Comparison of ENCODE assay signal across 9 cellular contexts in the genomic region with DNA sequence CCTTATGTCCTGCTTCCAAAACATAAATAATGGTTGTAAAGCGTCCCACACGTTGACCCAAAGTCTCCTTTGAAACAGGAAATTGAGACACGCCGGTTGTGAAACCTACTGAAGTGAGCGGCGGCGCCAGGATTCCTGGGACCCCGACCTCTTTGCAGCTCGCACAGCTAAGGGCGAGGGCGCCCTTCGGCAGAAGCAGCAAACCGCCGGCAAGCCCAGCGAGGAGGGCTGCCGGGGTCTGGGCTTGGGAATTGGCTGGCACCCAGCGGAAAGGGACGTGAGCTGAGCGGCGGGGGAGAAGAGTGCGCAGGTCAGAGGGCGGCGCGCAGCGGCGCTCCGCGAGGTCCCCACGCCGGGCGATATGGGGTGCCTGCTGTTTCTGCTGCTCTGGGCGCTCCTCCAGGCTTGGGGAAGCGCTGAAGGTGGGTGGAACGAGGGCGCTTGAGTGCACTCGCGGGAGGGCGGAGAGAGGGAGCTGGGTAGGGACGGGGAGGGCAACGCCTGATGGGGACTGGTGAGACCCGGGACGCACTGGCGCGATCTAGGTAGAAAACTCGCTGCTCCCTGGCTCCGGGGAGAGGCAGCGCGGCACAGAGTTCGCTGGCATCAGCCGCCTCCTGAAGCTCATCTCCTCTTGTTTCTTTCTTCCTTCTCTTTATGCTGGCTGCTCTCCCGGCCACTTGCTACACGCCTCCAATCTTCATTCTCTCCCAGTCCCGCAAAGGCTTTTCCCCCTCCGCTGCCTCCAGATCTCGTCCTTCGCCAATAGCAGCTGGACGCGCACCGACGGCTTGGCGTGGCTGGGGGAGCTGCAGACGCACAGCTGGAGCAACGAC. TPM values are rescaled to one million over a fixed set of nuclear protein-coding genes. Genes with fewer than 3 reads are reported as not detected.
DNase-seq lines count a peak whose midpoint lies in the region; ATAC-seq and TF ChIP-seq lines count a peak whose summit lies in the region.
"Had no signal": no experiment of that assay in that cellular context is flagged by ENCODE, and none has a peak within 500 bp of the region (broad histone marks: within the 10 kb centered on the region; RNA-seq: fewer than 3 reads in every experiment).

A gene (plus strand): TSS at position 155 of the 836 bp plus-strand sequence. CDS start 207 bp downstream, at position 362.

- no peaks in the 10 kb centered on the region for H3K9me3 Mint-ChIP-seq in memory B cell

- H3K27ac Mint-ChIP-seq in memory B cell, result peak within 1 kb of the TSS; percentile 88

- peak; percentile 27 for ATAC-seq in memory B cell (ENCODE audit: low read depth)
- ATAC-seq in HG03025 (IDR thresholded peaks at IDR 0.05; ENCODE audit: low FRiP score, unreplicated experiment), result no peak

- intact Hi-C loops in dorsolateral prefrontal cortex (cut with DNase I), result no loop called here
- intact Hi-C loops in tibial artery (cut with DNase I; ENCODE audit: low total_unique reads), result no loop called here

- no peaks in the 10 kb centered on the region for H3K36me3 ChIP-seq in tibial artery

- H3K9me3 ChIP-seq in tibial artery, result no peaks in the 10 kb centered on the region

- no peaks in the 10 kb centered on the region for H3K27me3 Mint-ChIP-seq in memory B cell

- H3K27me3 ChIP-seq in dorsolateral prefrontal cortex, result peaks cover 0 to 70% (median 42%) of the 10 kb centered on the region in 45 donors
- peaks cover 0 to 21% of the 10 kb centered on the region in 2 donors for H3K27me3 ChIP-seq in tibial artery

- H3K36me3 Mint-ChIP-seq in memory B cell, result peaks cover 22% of the 10 kb centered on the region

- H3K27ac ChIP-seq in dorsolateral prefrontal cortex, result no peak within 1 kb of the TSS
- peak within 1 kb of the TSS in 1 of 2 donors; percentile 20 for H3K27ac ChIP-seq in tibial artery
- H3K27ac ChIP-seq: SK-N-MC had no signal

- peaks cover 53% of the 10 kb centered on the region for H3K4me1 Mint-ChIP-seq in memory B cell

- peak within 1 kb of the TSS; percentile 19 to 77 (median 54) for H3K4me3 ChIP-seq in dorsolateral prefrontal cortex
- peak within 1 kb of the TSS; percentile 47 to 58 for H3K4me3 ChIP-seq in tibial artery
- H3K4me3 ChIP-seq: SK-N-MC had no signal

- TF ChIP-seq CTCF in dorsolateral prefrontal cortex (IDR thresholded peaks at IDR 0.05 in 54 of 56, conservative IDR thresholded peaks at IDR 0.05 in 2 of 56; ENCODE audit: low read depth in 1 of 56, partially characterized antibody in 56 of 56) (no peak), tibial artery (IDR thresholded peaks at IDR 0.05) (no peak)

- H3K4me1 ChIP-seq in tibial artery, result peaks cover 0 to 19% (median 6%) of the 10 kb centered on the region in 4 donors

- peak within 1 kb of the TSS; percentile 86 for H3K4me3 Mint-ChIP-seq in memory B cell

- DNase-seq in GM03348 (ENCODE audit: low spot score) (peak; percentile 43), NCI-H1105 (lab: John Stamatoyannopoulos, UW) (peak; percentile 88), dorsolateral prefrontal cortex (peak in 4 of 10 donors; percentile 13 to 44 (median 39)), memory B cell (ENCODE audit: low spot score in 2 of 2) (peak in 1 of 2 donors; percentile 46), tibial artery (peak in 1 of 2 donors; percentile 42), NCI-H526 treated with DMSO at 0.1 percent for 48 hours (lab: John Stamatoyannopoulos, UW) (no peak)
- DNase-seq in activated CD4-positive, CD25-positive, alpha-beta regulatory T cell treated with anti-CD3 and anti-CD28 coated beads, Interleukin-2, amount 50 U/mL, for 72 hours, result no peak

RNA-seq across cellular contexts. Expression of the gene that starts here (rescaled TPM):
- 1 to 10 TPM in 2 of 120 experiments, under 1 TPM in 76, not detected in 42; 0.14 to 1.2 (median 0.35) TPM for total RNA-seq in dorsolateral prefrontal cortex

Comparison
In these comparisons a context has a peak if more than half of its experiments do, and no peak if none do; other contexts are left out.
1. DNase-seq: peak in GM03348 (single experiment) and NCI-H1105 (single experiment); none in NCI-H526 treated with DMSO at 0.1 percent for 48 hours (single experiment) and activated CD4-positive, CD25-positive, alpha-beta regulatory T cell treated with anti-CD3 and anti-CD28 coated beads, Interleukin-2, amount 50 U/mL, for 72 hours (single experiment).